Comparison of ENCODE assay signal across 1 cellular context in genomic region chr4:176320340-176320975, GRCh38.
TF ChIP-seq lines count a peak whose summit lies in the region.

No MANE protein-coding gene starts in this region.

TF ChIP-seq in HepG2, 621 proteins besides CTCF, POLR2A, EP300 and RAD21 (continued from another document):
- no peak for TF ChIP-seq TERF1 (CRISPR knock-in tag; IDR thresholded peaks at IDR 0.05)
- TF ChIP-seq SMC3 (IDR thresholded peaks at IDR 0.05; ENCODE audit: low read length): no peak
- TF ChIP-seq ZBTB21 (CRISPR knock-in tag; IDR thresholded peaks at IDR 0.05): no peak
- TF ChIP-seq AGO1 (IDR thresholded peaks at IDR 0.05; ENCODE audit: low read depth, low read length, poor library complexity, severe bottlenecking): no peak
- TF ChIP-seq FOXC1 (CRISPR knock-in tag; IDR thresholded peaks at IDR 0.05; ENCODE audit: borderline replicate concordance): no peak
- TF ChIP-seq KAT2B (IDR thresholded peaks at IDR 0.05; ENCODE audit: borderline replicate concordance, low read depth, low read length): no peak
- TF ChIP-seq SNAI1 (CRISPR knock-in tag; IDR thresholded peaks at IDR 0.05; ENCODE audit: borderline replicate concordance): peak; percentile 53; the same call in 1 of the 2 replicates
- TF ChIP-seq ATF4 (CRISPR knock-in tag; IDR thresholded peaks at IDR 0.05): 0 out of 4 replicates have a peak, but pooled peaks of 1 of the 2 experiments have one; percentile 11
- TF ChIP-seq ZNF121 (CRISPR knock-in tag; IDR thresholded peaks at IDR 0.05): peak; percentile 36; the same call in 1 of the 2 replicates
- no peak for TF ChIP-seq ZNF652 (CRISPR knock-in tag; IDR thresholded peaks at IDR 0.05; ENCODE audit: borderline replicate concordance, low read depth)
- no peak for TF ChIP-seq ZNF674 (CRISPR knock-in tag; IDR thresholded peaks at IDR 0.05; ENCODE audit: low read depth)
- peak; percentile 44; the same call in 1 of the 2 replicates for TF ChIP-seq SALL1 (CRISPR knock-in tag; IDR thresholded peaks at IDR 0.05)
- no peak for TF ChIP-seq ZNF10 (CRISPR knock-in tag; IDR thresholded peaks at IDR 0.05; ENCODE audit: borderline replicate concordance, low read depth)
- no peak for TF ChIP-seq ZBTB38 (CRISPR knock-in tag; IDR thresholded peaks at IDR 0.05)
- TF ChIP-seq TOPORS (CRISPR knock-in tag; IDR thresholded peaks at IDR 0.05): no peak
- TF ChIP-seq NR2F1 (CRISPR knock-in tag; IDR thresholded peaks at IDR 0.05): no peak
- no peak for TF ChIP-seq RERE (CRISPR knock-in tag; IDR thresholded peaks at IDR 0.05; ENCODE audit: low read depth)
- TF ChIP-seq RORA (CRISPR knock-in tag; IDR thresholded peaks at IDR 0.05): no peak
- TF ChIP-seq ZFP36 (IDR thresholded peaks at IDR 0.05; ENCODE audit: borderline replicate concordance, low read depth, low read length, partially characterized antibody): no peak
- TF ChIP-seq PPARG (CRISPR knock-in tag; conservative IDR thresholded peaks at IDR 0.05): no peak
- TF ChIP-seq ZNF609 (CRISPR knock-in tag; IDR thresholded peaks at IDR 0.05; ENCODE audit: borderline replicate concordance): no peak
- no peak for TF ChIP-seq PHF20 (CRISPR knock-in tag; IDR thresholded peaks at IDR 0.05)
- TF ChIP-seq NFYB (CRISPR knock-in tag; IDR thresholded peaks at IDR 0.05): peak; percentile 66
